Comparison of ENCODE assay signal across 8 cellular contexts in the genomic region with DNA sequence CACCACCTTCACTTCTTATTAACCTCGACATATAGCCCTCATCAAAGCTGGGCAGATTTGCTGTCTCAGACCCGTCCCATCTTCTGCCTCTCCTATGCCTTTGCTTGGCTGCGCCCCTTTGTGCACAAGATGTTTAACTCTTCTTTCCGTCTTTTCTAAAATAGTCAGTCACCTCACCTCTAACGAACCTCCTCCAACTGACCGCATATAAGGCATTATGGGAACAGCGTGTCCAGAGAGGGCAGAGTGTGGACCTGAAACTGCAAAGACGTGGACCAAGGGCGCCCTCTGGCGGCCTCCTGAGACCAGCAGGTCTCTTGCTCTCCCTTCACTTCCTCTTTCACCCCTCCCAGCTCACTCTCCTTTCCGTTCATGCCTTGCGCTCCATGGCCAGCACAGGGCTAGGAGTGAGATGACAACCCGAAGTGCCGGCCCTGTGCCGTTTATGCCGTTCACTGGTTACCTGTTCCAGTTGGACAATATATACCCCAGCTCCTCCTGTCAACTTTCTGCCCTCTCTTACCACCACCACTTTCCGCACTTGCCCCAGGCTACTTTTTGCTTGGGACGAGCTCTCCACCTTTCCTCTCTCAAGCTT.
DNase-seq lines count a peak whose midpoint lies in the region; TF ChIP-seq lines count a peak whose summit lies in the region.

No MANE protein-coding gene starts in this region.

- H4K20me1 ChIP-seq in OCI-LY1 (ENCODE audit: insufficient read depth, low read length): 0 out of 2 replicates have a peak, but pooled peaks cover 3% of the 10 kb centered on the region

- TF ChIP-seq POLR2A in erythroblast (IDR thresholded peaks at IDR 0.05; ENCODE audit: low read length): no peak

- H3K9ac ChIP-seq in HUES6 (ENCODE audit: low read length) (peak overlapping the region; percentile 40), OCI-LY1 (ENCODE audit: low read length) (peak overlapping the region; percentile 100), mucosa of stomach (ENCODE audit: low read length) (peak overlapping the region; percentile 27)

- H3K9me2 ChIP-seq in OCI-LY1 (ENCODE audit: low read depth, low read length): no peaks in the 10 kb centered on the region

- H3F3A ChIP-seq in OCI-LY1 (ENCODE audit: insufficient read depth, low read length): no peaks in the 10 kb centered on the region

- H3K36me3 ChIP-seq in HUES6 (ENCODE audit: control insufficient read depth, insufficient read depth, low read length): peaks cover 45% of the 10 kb centered on the region
- H3K36me3 ChIP-seq in OCI-LY1 (ENCODE audit: insufficient read depth, low read length): peaks cover 60% of the 10 kb centered on the region
- peaks cover 5% of the 10 kb centered on the region for H3K36me3 ChIP-seq in mucosa of stomach (ENCODE audit: control insufficient read depth, insufficient read depth, low read length)

- TF ChIP-seq CTCF in OCI-LY1 (IDR thresholded peaks at IDR 0.05; ENCODE audit: low read length): peak; percentile 95

- peak; percentile 65 for DNase-seq in NK-92 treated with Interleukin-12 subunit alpha and Interleukin-12 subunit beta, amount 100 ng/mL, for 24 hours (lab: John Stamatoyannopoulos, UW)
- DNase-seq in NK-92 (lab: John Stamatoyannopoulos, UW; ENCODE audit: unreplicated experiment) (no peak), activated T-cell treated with anti-CD3 and anti-CD28 coated beads for 1 hour (ENCODE audit: low read depth) (peak; percentile 78), erythroblast (lab: John Stamatoyannopoulos, UW) (peak; percentile 87 to 93)
- DNase-seq in stimulated activated CD8-positive, alpha-beta memory T cell treated with anti-CD3 and anti-CD28 coated beads, Interleukin-4, amount 100 ng/mL, for 1 hour (ENCODE audit: low read depth in 2 of 2, low spot score in 1 of 2): peak; percentile 58 to 63

- H3K9me3 ChIP-seq in HUES6 (ENCODE audit: control insufficient read depth, insufficient read depth, low read depth, low read length) (no peaks in the 10 kb centered on the region), OCI-LY1 (ENCODE audit: low read length) (no peaks in the 10 kb centered on the region), mucosa of stomach (ENCODE audit: control insufficient read depth, low read length) (no peaks in the 10 kb centered on the region)

- H3K4me2 ChIP-seq in OCI-LY1 (ENCODE audit: low read length): peak overlapping the region; percentile 87

- H3K4me1 ChIP-seq in HUES6 (ENCODE audit: control insufficient read depth, insufficient read depth, low read length): peaks cover 20% of the 10 kb centered on the region
- peaks cover 48% of the 10 kb centered on the region for H3K4me1 ChIP-seq in OCI-LY1 (ENCODE audit: insufficient read depth, low read length, severe bottlenecking)
- H3K4me1 ChIP-seq in mucosa of stomach (ENCODE audit: control insufficient read depth, insufficient read depth, low read length): peaks cover 29% of the 10 kb centered on the region

- peak overlapping the region; percentile 94 for H3K4me3 ChIP-seq in HUES6 (ENCODE audit: low read depth, low read length)
- H3K4me3 ChIP-seq in OCI-LY1 (ENCODE audit: low read depth, low read length, poor library complexity, severe bottlenecking): peak overlapping the region; percentile 100
- H3K4me3 ChIP-seq in mucosa of stomach (ENCODE audit: low read length): no peak overlapping the region

- H3K27ac ChIP-seq in HUES6 (ENCODE audit: low read depth, low read length) (no peak overlapping the region), OCI-LY1 (ENCODE audit: low read depth, low read length, poor library complexity, severe bottlenecking) (peak overlapping the region; percentile 76)

- peaks cover 45% of the 10 kb centered on the region for H3K79me2 ChIP-seq in OCI-LY1 (ENCODE audit: insufficient read depth, low read length)

- H3K27me3 ChIP-seq in HUES6 (ENCODE audit: control insufficient read depth, insufficient read depth, low read length) (no peaks in the 10 kb centered on the region), OCI-LY1 (ENCODE audit: insufficient read depth, low read length) (no peaks in the 10 kb centered on the region), mucosa of stomach (ENCODE audit: control insufficient read depth, insufficient read depth, low read length) (no peaks in the 10 kb centered on the region)

- no peak overlapping the region for H2AFZ ChIP-seq in OCI-LY1 (ENCODE audit: low read length)

Comparison
In these comparisons a context has a peak if more than half of its experiments do, and no peak if none do; other contexts are left out.
1. H3K9ac ChIP-seq: peak in every context shown above with its lines; median percentile 100 in OCI-LY1; 40 in HUES6; 27 in mucosa of stomach.